ENCODE assay signal across 12 cellular contexts in genomic region chr16:29665294-29666077, GRCh38. TPM values are rescaled to one million over a fixed set of nuclear protein-coding genes. Genes with fewer than 3 reads are reported as not detected.
DNase-seq lines count a peak whose midpoint lies in the region; ATAC-seq and TF ChIP-seq lines count a peak whose summit lies in the region.
"Had no signal": no experiment of that assay in that cellular context is flagged by ENCODE, and none has a peak within 500 bp of the region (broad histone marks: within the 10 kb centered on the region; RNA-seq: fewer than 3 reads in every experiment).

No MANE protein-coding gene starts in this region.

- H3K9me3 ChIP-seq in lower lobe of right lung = no peaks in the 10 kb centered on the region
- no peaks in the 10 kb centered on the region for H3K9me3 ChIP-seq in transverse colon
- no peaks in the 10 kb centered on the region for H3K9me3 ChIP-seq in psoas muscle

- peak overlapping the region; percentile 95 for H3K4me3 Mint-ChIP-seq in activated T-helper 1 cell treated with anti-CD3 and anti-CD28 coated beads, Interleukin-12 subunit alpha, Interleukin-12 subunit beta, Interleukin-2, Interleukin-4 antibody, amounts not matched to agents 30 ng/mL and 10 ng/mL and 1 ng/mL, durations not matched to agents 14 hours and 24 hours and 36 hours

- ATAC-seq in lower lobe of right lung (peak in 1 of 2 donors; percentile 11), psoas muscle (no peak)
- ATAC-seq: PC-3 had no signal

- peaks cover 62% of the 10 kb centered on the region for H3K4me1 Mint-ChIP-seq in activated T-helper 1 cell treated with anti-CD3 and anti-CD28 coated beads, Interleukin-12 subunit alpha, Interleukin-12 subunit beta, Interleukin-2, Interleukin-4 antibody, amounts not matched to agents 30 ng/mL and 10 ng/mL and 1 ng/mL, durations not matched to agents 14 hours and 24 hours and 36 hours (ENCODE audit: low read depth)

- H3K4me1 ChIP-seq in lower lobe of right lung (peaks cover 16% of the 10 kb centered on the region), transverse colon (peaks cover 0 to 26% (median 8%) of the 10 kb centered on the region in 4 donors), psoas muscle (no peaks in the 10 kb centered on the region)

- TF ChIP-seq POLR2A in transverse colon (IDR thresholded peaks at IDR 0.05) = no peak

- intact Hi-C loops in activated T-helper 1 cell treated with anti-CD3 and anti-CD28 coated beads, Interleukin-12 subunit alpha, Interleukin-12 subunit beta, Interleukin-2, Interleukin-4 antibody, amounts not matched to agents 30 ng/mL and 10 ng/mL and 1 ng/mL, durations not matched to agents 14 hours and 24 hours and 36 hours (cut with micrococcal nuclease) = loop anchor here (2.0 kb wide), 1 partner anchor 71 kb away; no protein-coding TSS in a partner anchor
- intact Hi-C loops in lower lobe of right lung (cut with DNase I) = no loop called here
- intact Hi-C loops in transverse colon (cut with DNase I; ENCODE audit: low total_unique reads) = no loop called here
- intact Hi-C loops in psoas muscle (cut with DNase I) = no loop called here

- peak overlapping the region; percentile 41 for H3K27ac ChIP-seq in lower lobe of right lung
- peak overlapping the region in 3 of 4 donors; percentile 30 to 50 (median 34) for H3K27ac ChIP-seq in transverse colon
- no peak overlapping the region for H3K27ac ChIP-seq in psoas muscle

- in situ Hi-C loops in transverse colon (cut with MboI; ENCODE audit: low pct_ligation_motif_present in 1 of 4, low pct_unique_long_range_greater_than_20kb in 1 of 4, low sequenced_read_pairs in 3 of 4) = loop anchor here in 1 of 4 donors (25.0 kb wide), 1 partner anchor 497 kb away; no protein-coding TSS in a partner anchor

- WGBS in transverse colon (ENCODE audit: low coverage in 1 of 2), 2 donors = 71 to 86% methylated on average over 6 to 15 of the region's 15 CpGs
- 75 to 85% (median 78%) methylated on average over 15 of the region's 15 CpGs for WGBS in psoas muscle, 3 donors

- TF ChIP-seq EP300 in transverse colon (IDR thresholded peaks at IDR 0.05; ENCODE audit: low read depth) = no peak

- peak overlapping the region; percentile 95 for H3K27ac Mint-ChIP-seq in activated T-helper 1 cell treated with anti-CD3 and anti-CD28 coated beads, Interleukin-12 subunit alpha, Interleukin-12 subunit beta, Interleukin-2, Interleukin-4 antibody, amounts not matched to agents 30 ng/mL and 10 ng/mL and 1 ng/mL, durations not matched to agents 14 hours and 24 hours and 36 hours

- peaks cover 38% of the 10 kb centered on the region for H3K36me3 Mint-ChIP-seq in activated T-helper 1 cell treated with anti-CD3 and anti-CD28 coated beads, Interleukin-12 subunit alpha, Interleukin-12 subunit beta, Interleukin-2, Interleukin-4 antibody, amounts not matched to agents 30 ng/mL and 10 ng/mL and 1 ng/mL, durations not matched to agents 14 hours and 24 hours and 36 hours (ENCODE audit: low read depth)

- H3K27me3 ChIP-seq in lower lobe of right lung (ENCODE audit: low read depth) (no peaks in the 10 kb centered on the region), transverse colon (no peaks in the 10 kb centered on the region), psoas muscle (ENCODE audit: insufficient read depth in 3 of 3, low read length in 2 of 3) (peaks cover 0 to 1% (median 0%) of the 10 kb centered on the region in 3 donors)

- H3K27me3 Mint-ChIP-seq in activated T-helper 1 cell treated with anti-CD3 and anti-CD28 coated beads, Interleukin-12 subunit alpha, Interleukin-12 subunit beta, Interleukin-2, Interleukin-4 antibody, amounts not matched to agents 30 ng/mL and 10 ng/mL and 1 ng/mL, durations not matched to agents 14 hours and 24 hours and 36 hours (ENCODE audit: insufficient read depth) = no peaks in the 10 kb centered on the region

- H3K9me3 Mint-ChIP-seq in activated T-helper 1 cell treated with anti-CD3 and anti-CD28 coated beads, Interleukin-12 subunit alpha, Interleukin-12 subunit beta, Interleukin-2, Interleukin-4 antibody, amounts not matched to agents 30 ng/mL and 10 ng/mL and 1 ng/mL, durations not matched to agents 14 hours and 24 hours and 36 hours = no peaks in the 10 kb centered on the region

- peak overlapping the region; percentile 59 for H3K4me3 ChIP-seq in lower lobe of right lung
- H3K4me3 ChIP-seq in transverse colon = peak overlapping the region in 1 of 4 donors; percentile 44
- H3K4me3 ChIP-seq in psoas muscle = no peak overlapping the region

- no peak for TF ChIP-seq CTCF in lower lobe of right lung (IDR thresholded peaks at IDR 0.05)
- no peak for TF ChIP-seq CTCF in transverse colon (IDR thresholded peaks at IDR 0.05)
- TF ChIP-seq CTCF in psoas muscle (IDR thresholded peaks at IDR 0.05) = no peak

- H3K36me3 ChIP-seq in lower lobe of right lung = no peaks in the 10 kb centered on the region
- H3K36me3 ChIP-seq in transverse colon = no peaks in the 10 kb centered on the region
- no peaks in the 10 kb centered on the region for H3K36me3 ChIP-seq in psoas muscle (ENCODE audit: insufficient read depth in 1 of 2, low read depth in 1 of 2)

- DNase-seq in activated CD4-positive, alpha-beta T cell treated with anti-CD3 and anti-CD28 coated beads for 48 hours = peak; percentile 42
- DNase-seq in activated CD4-positive, alpha-beta T cell treated with anti-CD3 and anti-CD28 coated beads, Interleukin-2, amount 50 U/mL, for 1 hour = no peak
- no peak for DNase-seq in activated T-helper 1 cell treated with anti-CD3 and anti-CD28 coated beads, Interleukin-12 subunit alpha, Interleukin-12 subunit beta, Interleukin-2, Interleukin-4 antibody, amounts not matched to agents 30 ng/mL and 10 ng/mL and 1 ng/mL, durations not matched to agents 14 hours and 24 hours and 36 hours (ENCODE audit: low spot score)
- no peak for DNase-seq in lower lobe of right lung
- DNase-seq in transverse colon = no peak
- DNase-seq in nucleus accumbens (lab: John Stamatoyannopoulos, UW) = no peak
- no peak for DNase-seq in dermis blood vessel endothelial cell
- DNase-seq in psoas muscle = no peak
- DNase-seq: NCI-H1092 treated with DMSO at 0.1 percent for 48 hours, PC-3 had no signal

RNA-seq across cellular contexts. Expression of gene SPN, which starts 2.4 kb away (rescaled TPM):
- total RNA-seq in activated T-helper 1 cell treated with anti-CD3 and anti-CD28 coated beads, Interleukin-12 subunit alpha, Interleukin-12 subunit beta, Interleukin-2, Interleukin-4 antibody, amounts not matched to agents 30 ng/mL and 10 ng/mL and 1 ng/mL, durations not matched to agents 14 hours and 24 hours and 36 hours = 191 and 196 TPM in 2 replicates
- total RNA-seq in lower lobe of right lung (109 TPM), transverse colon (1 to 10 TPM in 2 of 4 donors, under 1 TPM in 2; 0.20 to 3.7 (median 1.1) TPM), dermis blood vessel endothelial cell (not detected in 2 replicates), psoas muscle (1 to 10 TPM in 1 of 4 donors, under 1 TPM in 3; 0.54 to 1.5 (median 0.65) TPM)
- polyA plus RNA-seq in psoas muscle = under 1 TPM; 0.13 to 0.25 (median 0.22) TPM
- total RNA-seq: bronchial epithelial cell, glomerular endothelial cell, PC-3 had no signal

RNA-seq across cellular contexts. Expression of gene QPRT, which starts 13.5 kb away (rescaled TPM):
- 6.3 and 6.5 TPM in 2 replicates for total RNA-seq in activated T-helper 1 cell treated with anti-CD3 and anti-CD28 coated beads, Interleukin-12 subunit alpha, Interleukin-12 subunit beta, Interleukin-2, Interleukin-4 antibody, amounts not matched to agents 30 ng/mL and 10 ng/mL and 1 ng/mL, durations not matched to agents 14 hours and 24 hours and 36 hours
- total RNA-seq in lower lobe of right lung (11.0 TPM), transverse colon (10 to 100 TPM; 14.3 to 65.8 (median 26.3) TPM), dermis blood vessel endothelial cell (0.28 and 1.0 TPM in 2 replicates), psoas muscle (1 to 10 TPM; 2.3 to 9.9 (median 3.0) TPM)
- polyA plus RNA-seq in psoas muscle = 1 to 10 TPM in 1 of 3 donors, under 1 TPM in 2; 0.75 to 1.4 (median 0.96) TPM

Comparison
In these comparisons a context has a peak if more than half of its experiments do, and no peak if none do; other contexts are left out.
1. RNA of gene SPN, which starts 2.4 kb away (total RNA-seq): 191 to 196 TPM in activated T-helper 1 cell treated with anti-CD3 and anti-CD28 coated beads, Interleukin-12 subunit alpha, Interleukin-12 subunit beta, Interleukin-2, Interleukin-4 antibody, amounts not matched to agents 30 ng/mL and 10 ng/mL and 1 ng/mL, durations not matched to agents 14 hours and 24 hours and 36 hours and 109 TPM in lower lobe of right lung (single experiment); 0.20 to 3.7 TPM in transverse colon, 0.54 to 1.5 TPM in psoas muscle and not detected in dermis blood vessel endothelial cell; every median in the first group is over 10 times any median in the second.